In the genomic region with DNA sequence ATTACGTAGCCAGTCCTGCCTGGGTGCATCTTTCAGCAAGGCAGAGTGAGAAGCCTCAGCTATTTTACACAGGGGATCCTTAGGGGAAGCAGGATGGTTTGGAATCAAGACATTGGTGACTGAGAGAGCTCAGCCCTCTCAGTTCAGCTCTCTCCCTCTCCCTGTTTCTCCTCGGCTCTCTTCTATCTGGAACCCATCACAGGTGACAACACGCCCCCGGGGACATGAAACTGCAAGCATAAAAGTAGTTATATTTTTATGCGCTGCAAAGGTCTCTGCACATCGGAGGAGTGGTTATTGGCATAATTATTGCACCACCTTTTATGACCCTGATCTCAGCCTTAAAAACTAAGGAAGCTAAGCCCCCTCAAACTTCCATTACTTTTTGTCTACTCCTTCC, we compare ENCODE assay signal across 15 cellular contexts. TPM values are rescaled to one million over a fixed set of nuclear protein-coding genes. Genes with fewer than 3 reads are reported as not detected.
"Had no signal": no experiment of that assay in that cellular context is flagged by ENCODE, and none has a peak within 500 bp of the region (broad histone marks: within the 10 kb centered on the region; RNA-seq: fewer than 3 reads in every experiment).

No MANE protein-coding gene starts in this region.

- H3K4me3 ChIP-seq: coronary artery, mucosa of descending colon, right lobe of liver, spleen, tibial nerve had no signal

- H3K4me1 ChIP-seq: right lobe of liver had no signal

- H3K27me3 ChIP-seq: right lobe of liver, tibial nerve had no signal

- H3K36me3 ChIP-seq: right lobe of liver, spleen had no signal

- DNase-seq: effector CD4-positive, alpha-beta T cell; endodermal cell; hippocampal formation; mucosa of descending colon; naive thymus-derived CD8-positive, alpha-beta T cell; posterior cingulate gyrus; right lobe of liver; spleen; stimulated activated CD4-positive, alpha-beta T cell treated with anti-CD3 and anti-CD28 coated beads, Interleukin-15, amount 100 ng/mL, for 24 hours; stimulated activated CD4-positive, alpha-beta T cell treated with anti-CD3 and anti-CD28 coated beads, Interleukin-1b, Interleukin-23, amount 100 ng/mL, for 48 hours; stimulated activated CD4-positive, alpha-beta T cell treated with anti-CD3 and anti-CD28 coated beads, Interleukin-4, amount 100 ng/mL, for 24 hours had no signal

- ATAC-seq: mucosa of descending colon; naive thymus-derived CD8-positive, alpha-beta T cell; right lobe of liver; stimulated activated memory B cell treated with anti-CD40 and anti-IgM and Interleukin-4, amounts not matched to agents 10 μg/mL and 1 μg/mL and 100 μg/mL, for 72 hours had no signal

- H3K9me3 ChIP-seq: mucosa of descending colon, right lobe of liver, spleen, tibial nerve had no signal

- H3K27ac ChIP-seq: coronary artery, right lobe of liver, spleen, tibial nerve had no signal

RNA-seq across cellular contexts. Expression of gene TMOD1, which starts 14.2 kb away (rescaled TPM):
- total RNA-seq: osteocyte had no signal
